Comparison of ENCODE assay signal across 1 cellular context in the genomic region with DNA sequence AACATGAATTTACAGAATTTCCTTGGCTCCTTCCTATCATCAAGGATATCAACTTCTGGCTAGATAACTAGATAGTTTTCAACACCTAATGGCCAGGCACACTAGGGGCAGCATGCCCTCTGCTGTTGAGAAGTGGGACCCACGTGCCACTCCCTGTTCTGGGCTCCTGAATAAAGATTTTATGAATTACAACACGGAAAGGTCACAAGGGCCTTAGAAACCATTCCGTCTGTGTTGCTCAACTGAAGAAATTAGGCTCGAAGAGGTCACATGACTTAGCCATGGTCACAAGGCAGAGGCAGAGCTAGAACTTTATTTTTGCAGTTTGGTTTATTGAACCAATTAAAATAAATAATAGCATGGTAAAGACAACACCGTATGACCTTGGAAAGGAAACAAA.
TF ChIP-seq lines count a peak whose summit lies in the region.

No MANE protein-coding gene starts in this region.

TF ChIP-seq in K562, 482 proteins besides CTCF, POLR2A, EP300 and RAD21 (continued from another document and continues in another):
- TF ChIP-seq, protein P1, sequence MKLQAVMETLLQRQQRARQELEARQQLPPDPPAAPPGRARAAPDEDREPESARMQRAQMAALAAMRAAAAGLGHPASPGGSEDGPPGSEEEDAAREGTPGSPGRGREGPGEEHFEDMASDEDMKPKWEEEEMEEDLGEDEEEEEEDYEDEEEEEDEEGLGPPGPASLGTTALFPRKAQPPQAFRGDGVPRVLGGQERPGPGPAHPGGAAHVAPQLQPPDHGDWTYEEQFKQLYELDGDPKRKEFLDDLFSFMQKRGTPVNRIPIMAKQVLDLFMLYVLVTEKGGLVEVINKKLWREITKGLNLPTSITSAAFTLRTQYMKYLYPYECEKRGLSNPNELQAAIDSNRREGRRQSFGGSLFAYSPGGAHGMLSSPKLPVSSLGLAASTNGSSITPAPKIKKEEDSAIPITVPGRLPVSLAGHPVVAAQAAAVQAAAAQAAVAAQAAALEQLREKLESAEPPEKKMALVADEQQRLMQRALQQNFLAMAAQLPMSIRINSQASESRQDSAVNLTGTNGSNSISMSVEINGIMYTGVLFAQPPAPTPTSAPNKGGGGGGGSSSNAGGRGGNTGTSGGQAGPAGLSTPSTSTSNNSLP (IDR thresholded peaks at IDR 0.05; ENCODE audit: borderline replicate concordance, low read depth, low read length) = no peak
- TF ChIP-seq TFAM (CRISPR knock-in tag; conservative IDR thresholded peaks at IDR 0.05) (no peak), MCM3 (IDR thresholded peaks at IDR 0.05) (no peak), ZNF174 (CRISPR knock-in tag; IDR thresholded peaks at IDR 0.05) (no peak), NFXL1 (CRISPR knock-in tag; IDR thresholded peaks at IDR 0.05) (no peak), ILF3 (IDR thresholded peaks at IDR 0.05; ENCODE audit: borderline replicate concordance) (no peak), CTBP1 (IDR thresholded peaks at IDR 0.05; ENCODE audit: borderline replicate concordance) (no peak), KAT7 (CRISPR knock-in tag; IDR thresholded peaks at IDR 0.05; ENCODE audit: borderline replicate concordance) (no peak), CEBPG (CRISPR knock-in tag; IDR thresholded peaks at IDR 0.05) (no peak), CEBPG (tag; conservative IDR thresholded peaks at IDR 0.05 in 1 of 2, IDR thresholded peaks at IDR 0.05 in 1 of 2) (0 out of 4 replicates have a peak, but pooled peaks of 1 of the 2 experiments have one; percentile 24), TBL1XR1 (IDR thresholded peaks at IDR 0.05; ENCODE audit: low read length in 2 of 2) (no peak), TRIM24 (IDR thresholded peaks at IDR 0.05) (no peak), SP1 (CRISPR knock-in tag; IDR thresholded peaks at IDR 0.05) (0 out of 2 replicates have a peak, but pooled peaks have one; percentile 25), POLR2AphosphoS5 (IDR thresholded peaks at IDR 0.05; ENCODE audit: control insufficient read depth, insufficient read depth, low read depth, low read length) (no peak), MEIS2 (IDR thresholded peaks at IDR 0.05; ENCODE audit: partially characterized antibody) (no peak), PCBP2 (IDR thresholded peaks at IDR 0.05; ENCODE audit: low read depth, low read length, poor library complexity, severe bottlenecking) (no peak), SMC3 (conservative IDR thresholded peaks at IDR 0.05; ENCODE audit: insufficient read depth, low read depth, low read length) (peak; percentile 72), EHMT2 (IDR thresholded peaks at IDR 0.05) (no peak), NFYB (IDR thresholded peaks at IDR 0.05; ENCODE audit: extremely low read depth, insufficient read length) (no peak), POLR2AphosphoS2 (IDR thresholded peaks at IDR 0.05; ENCODE audit: low read length) (no peak), CEBPB (tag; IDR thresholded peaks at IDR 0.05) (peak; percentile 75), RAD51 (IDR thresholded peaks at IDR 0.05; ENCODE audit: borderline replicate concordance, low read depth) (peak; percentile 78), NONO (IDR thresholded peaks at IDR 0.05; ENCODE audit: low read depth in 2 of 2, low read length in 1 of 2) (no peak), PYGO2 (tag; IDR thresholded peaks at IDR 0.05) (no peak), ZNF253 (CRISPR knock-in tag; conservative IDR thresholded peaks at IDR 0.05) (no peak)
- TF ChIP-seq, protein P2, sequence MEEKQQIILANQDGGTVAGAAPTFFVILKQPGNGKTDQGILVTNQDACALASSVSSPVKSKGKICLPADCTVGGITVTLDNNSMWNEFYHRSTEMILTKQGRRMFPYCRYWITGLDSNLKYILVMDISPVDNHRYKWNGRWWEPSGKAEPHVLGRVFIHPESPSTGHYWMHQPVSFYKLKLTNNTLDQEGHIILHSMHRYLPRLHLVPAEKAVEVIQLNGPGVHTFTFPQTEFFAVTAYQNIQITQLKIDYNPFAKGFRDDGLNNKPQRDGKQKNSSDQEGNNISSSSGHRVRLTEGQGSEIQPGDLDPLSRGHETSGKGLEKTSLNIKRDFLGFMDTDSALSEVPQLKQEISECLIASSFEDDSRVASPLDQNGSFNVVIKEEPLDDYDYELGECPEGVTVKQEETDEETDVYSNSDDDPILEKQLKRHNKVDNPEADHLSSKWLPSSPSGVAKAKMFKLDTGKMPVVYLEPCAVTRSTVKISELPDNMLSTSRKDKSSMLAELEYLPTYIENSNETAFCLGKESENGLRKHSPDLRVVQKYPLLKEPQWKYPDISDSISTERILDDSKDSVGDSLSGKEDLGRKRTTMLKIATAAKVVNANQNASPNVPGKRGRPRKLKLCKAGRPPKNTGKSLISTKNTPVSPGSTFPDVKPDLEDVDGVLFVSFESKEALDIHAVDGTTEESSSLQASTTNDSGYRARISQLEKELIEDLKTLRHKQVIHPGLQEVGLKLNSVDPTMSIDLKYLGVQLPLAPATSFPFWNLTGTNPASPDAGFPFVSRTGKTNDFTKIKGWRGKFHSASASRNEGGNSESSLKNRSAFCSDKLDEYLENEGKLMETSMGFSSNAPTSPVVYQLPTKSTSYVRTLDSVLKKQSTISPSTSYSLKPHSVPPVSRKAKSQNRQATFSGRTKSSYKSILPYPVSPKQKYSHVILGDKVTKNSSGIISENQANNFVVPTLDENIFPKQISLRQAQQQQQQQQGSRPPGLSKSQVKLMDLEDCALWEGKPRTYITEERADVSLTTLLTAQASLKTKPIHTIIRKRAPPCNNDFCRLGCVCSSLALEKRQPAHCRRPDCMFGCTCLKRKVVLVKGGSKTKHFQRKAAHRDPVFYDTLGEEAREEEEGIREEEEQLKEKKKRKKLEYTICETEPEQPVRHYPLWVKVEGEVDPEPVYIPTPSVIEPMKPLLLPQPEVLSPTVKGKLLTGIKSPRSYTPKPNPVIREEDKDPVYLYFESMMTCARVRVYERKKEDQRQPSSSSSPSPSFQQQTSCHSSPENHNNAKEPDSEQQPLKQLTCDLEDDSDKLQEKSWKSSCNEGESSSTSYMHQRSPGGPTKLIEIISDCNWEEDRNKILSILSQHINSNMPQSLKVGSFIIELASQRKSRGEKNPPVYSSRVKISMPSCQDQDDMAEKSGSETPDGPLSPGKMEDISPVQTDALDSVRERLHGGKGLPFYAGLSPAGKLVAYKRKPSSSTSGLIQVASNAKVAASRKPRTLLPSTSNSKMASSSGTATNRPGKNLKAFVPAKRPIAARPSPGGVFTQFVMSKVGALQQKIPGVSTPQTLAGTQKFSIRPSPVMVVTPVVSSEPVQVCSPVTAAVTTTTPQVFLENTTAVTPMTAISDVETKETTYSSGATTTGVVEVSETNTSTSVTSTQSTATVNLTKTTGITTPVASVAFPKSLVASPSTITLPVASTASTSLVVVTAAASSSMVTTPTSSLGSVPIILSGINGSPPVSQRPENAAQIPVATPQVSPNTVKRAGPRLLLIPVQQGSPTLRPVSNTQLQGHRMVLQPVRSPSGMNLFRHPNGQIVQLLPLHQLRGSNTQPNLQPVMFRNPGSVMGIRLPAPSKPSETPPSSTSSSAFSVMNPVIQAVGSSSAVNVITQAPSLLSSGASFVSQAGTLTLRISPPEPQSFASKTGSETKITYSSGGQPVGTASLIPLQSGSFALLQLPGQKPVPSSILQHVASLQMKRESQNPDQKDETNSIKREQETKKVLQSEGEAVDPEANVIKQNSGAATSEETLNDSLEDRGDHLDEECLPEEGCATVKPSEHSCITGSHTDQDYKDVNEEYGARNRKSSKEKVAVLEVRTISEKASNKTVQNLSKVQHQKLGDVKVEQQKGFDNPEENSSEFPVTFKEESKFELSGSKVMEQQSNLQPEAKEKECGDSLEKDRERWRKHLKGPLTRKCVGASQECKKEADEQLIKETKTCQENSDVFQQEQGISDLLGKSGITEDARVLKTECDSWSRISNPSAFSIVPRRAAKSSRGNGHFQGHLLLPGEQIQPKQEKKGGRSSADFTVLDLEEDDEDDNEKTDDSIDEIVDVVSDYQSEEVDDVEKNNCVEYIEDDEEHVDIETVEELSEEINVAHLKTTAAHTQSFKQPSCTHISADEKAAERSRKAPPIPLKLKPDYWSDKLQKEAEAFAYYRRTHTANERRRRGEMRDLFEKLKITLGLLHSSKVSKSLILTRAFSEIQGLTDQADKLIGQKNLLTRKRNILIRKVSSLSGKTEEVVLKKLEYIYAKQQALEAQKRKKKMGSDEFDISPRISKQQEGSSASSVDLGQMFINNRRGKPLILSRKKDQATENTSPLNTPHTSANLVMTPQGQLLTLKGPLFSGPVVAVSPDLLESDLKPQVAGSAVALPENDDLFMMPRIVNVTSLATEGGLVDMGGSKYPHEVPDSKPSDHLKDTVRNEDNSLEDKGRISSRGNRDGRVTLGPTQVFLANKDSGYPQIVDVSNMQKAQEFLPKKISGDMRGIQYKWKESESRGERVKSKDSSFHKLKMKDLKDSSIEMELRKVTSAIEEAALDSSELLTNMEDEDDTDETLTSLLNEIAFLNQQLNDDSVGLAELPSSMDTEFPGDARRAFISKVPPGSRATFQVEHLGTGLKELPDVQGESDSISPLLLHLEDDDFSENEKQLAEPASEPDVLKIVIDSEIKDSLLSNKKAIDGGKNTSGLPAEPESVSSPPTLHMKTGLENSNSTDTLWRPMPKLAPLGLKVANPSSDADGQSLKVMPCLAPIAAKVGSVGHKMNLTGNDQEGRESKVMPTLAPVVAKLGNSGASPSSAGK (IDR thresholded peaks at IDR 0.05) = 0 out of 2 replicates have a peak, but pooled peaks have one; percentile 22
- TF ChIP-seq, protein P3, sequence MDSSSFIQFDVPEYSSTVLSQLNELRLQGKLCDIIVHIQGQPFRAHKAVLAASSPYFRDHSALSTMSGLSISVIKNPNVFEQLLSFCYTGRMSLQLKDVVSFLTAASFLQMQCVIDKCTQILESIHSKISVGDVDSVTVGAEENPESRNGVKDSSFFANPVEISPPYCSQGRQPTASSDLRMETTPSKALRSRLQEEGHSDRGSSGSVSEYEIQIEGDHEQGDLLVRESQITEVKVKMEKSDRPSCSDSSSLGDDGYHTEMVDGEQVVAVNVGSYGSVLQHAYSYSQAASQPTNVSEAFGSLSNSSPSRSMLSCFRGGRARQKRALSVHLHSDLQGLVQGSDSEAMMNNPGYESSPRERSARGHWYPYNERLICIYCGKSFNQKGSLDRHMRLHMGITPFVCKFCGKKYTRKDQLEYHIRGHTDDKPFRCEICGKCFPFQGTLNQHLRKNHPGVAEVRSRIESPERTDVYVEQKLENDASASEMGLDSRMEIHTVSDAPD (CRISPR knock-in tag; IDR thresholded peaks at IDR 0.05) = no peak
- TF ChIP-seq, protein P4, sequence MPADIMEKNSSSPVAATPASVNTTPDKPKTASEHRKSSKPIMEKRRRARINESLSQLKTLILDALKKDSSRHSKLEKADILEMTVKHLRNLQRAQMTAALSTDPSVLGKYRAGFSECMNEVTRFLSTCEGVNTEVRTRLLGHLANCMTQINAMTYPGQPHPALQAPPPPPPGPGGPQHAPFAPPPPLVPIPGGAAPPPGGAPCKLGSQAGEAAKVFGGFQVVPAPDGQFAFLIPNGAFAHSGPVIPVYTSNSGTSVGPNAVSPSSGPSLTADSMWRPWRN (IDR thresholded peaks at IDR 0.05; ENCODE audit: low read depth) = no peak
- TF ChIP-seq, protein P5, sequence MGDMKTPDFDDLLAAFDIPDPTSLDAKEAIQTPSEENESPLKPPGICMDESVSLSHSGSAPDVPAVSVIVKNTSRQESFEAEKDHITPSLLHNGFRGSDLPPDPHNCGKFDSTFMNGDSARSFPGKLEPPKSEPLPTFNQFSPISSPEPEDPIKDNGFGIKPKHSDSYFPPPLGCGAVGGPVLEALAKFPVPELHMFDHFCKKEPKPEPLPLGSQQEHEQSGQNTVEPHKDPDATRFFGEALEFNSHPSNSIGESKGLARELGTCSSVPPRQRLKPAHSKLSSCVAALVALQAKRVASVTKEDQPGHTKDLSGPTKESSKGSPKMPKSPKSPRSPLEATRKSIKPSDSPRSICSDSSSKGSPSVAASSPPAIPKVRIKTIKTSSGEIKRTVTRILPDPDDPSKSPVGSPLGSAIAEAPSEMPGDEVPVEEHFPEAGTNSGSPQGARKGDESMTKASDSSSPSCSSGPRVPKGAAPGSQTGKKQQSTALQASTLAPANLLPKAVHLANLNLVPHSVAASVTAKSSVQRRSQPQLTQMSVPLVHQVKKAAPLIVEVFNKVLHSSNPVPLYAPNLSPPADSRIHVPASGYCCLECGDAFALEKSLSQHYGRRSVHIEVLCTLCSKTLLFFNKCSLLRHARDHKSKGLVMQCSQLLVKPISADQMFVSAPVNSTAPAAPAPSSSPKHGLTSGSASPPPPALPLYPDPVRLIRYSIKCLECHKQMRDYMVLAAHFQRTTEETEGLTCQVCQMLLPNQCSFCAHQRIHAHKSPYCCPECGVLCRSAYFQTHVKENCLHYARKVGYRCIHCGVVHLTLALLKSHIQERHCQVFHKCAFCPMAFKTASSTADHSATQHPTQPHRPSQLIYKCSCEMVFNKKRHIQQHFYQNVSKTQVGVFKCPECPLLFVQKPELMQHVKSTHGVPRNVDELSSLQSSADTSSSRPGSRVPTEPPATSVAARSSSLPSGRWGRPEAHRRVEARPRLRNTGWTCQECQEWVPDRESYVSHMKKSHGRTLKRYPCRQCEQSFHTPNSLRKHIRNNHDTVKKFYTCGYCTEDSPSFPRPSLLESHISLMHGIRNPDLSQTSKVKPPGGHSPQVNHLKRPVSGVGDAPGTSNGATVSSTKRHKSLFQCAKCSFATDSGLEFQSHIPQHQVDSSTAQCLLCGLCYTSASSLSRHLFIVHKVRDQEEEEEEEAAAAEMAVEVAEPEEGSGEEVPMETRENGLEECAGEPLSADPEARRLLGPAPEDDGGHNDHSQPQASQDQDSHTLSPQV (IDR thresholded peaks at IDR 0.05) = no peak
- TF ChIP-seq, protein P6, sequence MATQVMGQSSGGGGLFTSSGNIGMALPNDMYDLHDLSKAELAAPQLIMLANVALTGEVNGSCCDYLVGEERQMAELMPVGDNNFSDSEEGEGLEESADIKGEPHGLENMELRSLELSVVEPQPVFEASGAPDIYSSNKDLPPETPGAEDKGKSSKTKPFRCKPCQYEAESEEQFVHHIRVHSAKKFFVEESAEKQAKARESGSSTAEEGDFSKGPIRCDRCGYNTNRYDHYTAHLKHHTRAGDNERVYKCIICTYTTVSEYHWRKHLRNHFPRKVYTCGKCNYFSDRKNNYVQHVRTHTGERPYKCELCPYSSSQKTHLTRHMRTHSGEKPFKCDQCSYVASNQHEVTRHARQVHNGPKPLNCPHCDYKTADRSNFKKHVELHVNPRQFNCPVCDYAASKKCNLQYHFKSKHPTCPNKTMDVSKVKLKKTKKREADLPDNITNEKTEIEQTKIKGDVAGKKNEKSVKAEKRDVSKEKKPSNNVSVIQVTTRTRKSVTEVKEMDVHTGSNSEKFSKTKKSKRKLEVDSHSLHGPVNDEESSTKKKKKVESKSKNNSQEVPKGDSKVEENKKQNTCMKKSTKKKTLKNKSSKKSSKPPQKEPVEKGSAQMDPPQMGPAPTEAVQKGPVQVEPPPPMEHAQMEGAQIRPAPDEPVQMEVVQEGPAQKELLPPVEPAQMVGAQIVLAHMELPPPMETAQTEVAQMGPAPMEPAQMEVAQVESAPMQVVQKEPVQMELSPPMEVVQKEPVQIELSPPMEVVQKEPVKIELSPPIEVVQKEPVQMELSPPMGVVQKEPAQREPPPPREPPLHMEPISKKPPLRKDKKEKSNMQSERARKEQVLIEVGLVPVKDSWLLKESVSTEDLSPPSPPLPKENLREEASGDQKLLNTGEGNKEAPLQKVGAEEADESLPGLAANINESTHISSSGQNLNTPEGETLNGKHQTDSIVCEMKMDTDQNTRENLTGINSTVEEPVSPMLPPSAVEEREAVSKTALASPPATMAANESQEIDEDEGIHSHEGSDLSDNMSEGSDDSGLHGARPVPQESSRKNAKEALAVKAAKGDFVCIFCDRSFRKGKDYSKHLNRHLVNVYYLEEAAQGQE (CRISPR knock-in tag; IDR thresholded peaks at IDR 0.05; ENCODE audit: low read depth) = no peak
